1 cellular context compared by ENCODE assay signal in genomic region chr9:34233691-34234090, GRCh38.
TF ChIP-seq lines count a peak whose summit lies in the region.

No MANE protein-coding gene starts in this region.

TF ChIP-seq in SK-N-SH, 30 proteins besides CTCF, POLR2A, EP300 and RAD21 (continued from another document):
- TF ChIP-seq IRF3 (IDR thresholded peaks at IDR 0.05; ENCODE audit: low read depth, low read length): no peak
- TF ChIP-seq FOXJ3 (CRISPR knock-in tag; IDR thresholded peaks at IDR 0.05): no peak
- no peak for TF ChIP-seq SMC3 (IDR thresholded peaks at IDR 0.05; ENCODE audit: low read depth, low read length)
- TF ChIP-seq YY1 (IDR thresholded peaks at IDR 0.05; ENCODE audit: low read depth): no peak
- no peak for TF ChIP-seq USF1 (IDR thresholded peaks at IDR 0.05; ENCODE audit: borderline replicate concordance, low read depth)
- no peak for TF ChIP-seq GABPA (IDR thresholded peaks at IDR 0.05; ENCODE audit: low read depth)
- TF ChIP-seq RXRA (IDR thresholded peaks at IDR 0.05; ENCODE audit: borderline replicate concordance, low read depth): no peak
- TF ChIP-seq SIN3A (IDR thresholded peaks at IDR 0.05; ENCODE audit: borderline replicate concordance, low read depth, low read length): no peak
